9 cellular contexts compared by ENCODE assay signal in genomic region chr11:73931039-73931645, GRCh38. TPM values are rescaled to one million over a fixed set of nuclear protein-coding genes. Genes with fewer than 3 reads are reported as not detected.
DNase-seq lines count a peak whose midpoint lies in the region; ATAC-seq and TF ChIP-seq lines count a peak whose summit lies in the region.
"Had no signal": no experiment of that assay in that cellular context is flagged by ENCODE, and none has a peak within 500 bp of the region (broad histone marks: within the 10 kb centered on the region; RNA-seq: fewer than 3 reads in every experiment).

No MANE protein-coding gene starts in this region.

- in situ Hi-C loops in transverse colon (cut with MboI; ENCODE audit: low pct_ligation_motif_present in 1 of 4, low pct_unique_long_range_greater_than_20kb in 1 of 4, low sequenced_read_pairs in 3 of 4) = no loop called here

- POLR2A ChIA-PET in HEK293 (lab: Yijun Ruan, JAX) = interaction anchor here (1.4 kb wide), 1 partner anchor 170 kb away, joined by 5 read pairs; the partner anchor contains the start of gene RAB6A

- H3K27me3 ChIP-seq in uterus (no peaks in the 10 kb centered on the region), transverse colon (no peaks in the 10 kb centered on the region)

- H3K36me3 Mint-ChIP-seq in Calu3 (ENCODE audit: insufficient read depth, unreplicated experiment) = peaks cover 36% of the 10 kb centered on the region
- peaks cover 65% of the 10 kb centered on the region for H3K36me3 Mint-ChIP-seq in brain
- peaks cover 51 to 56% of the 10 kb centered on the region in 2 donors for H3K36me3 Mint-ChIP-seq in CD14-positive monocyte

- TF ChIP-seq POLR2A in uterus (IDR thresholded peaks at IDR 0.05) = no peak
- no peak for TF ChIP-seq POLR2A in transverse colon (IDR thresholded peaks at IDR 0.05)

- TF ChIP-seq CTCF in Calu3 (IDR thresholded peaks at IDR 0.05; ENCODE audit: unreplicated experiment) (peak; percentile 27), HEK293 (tag by site-specific recombination; IDR thresholded peaks at IDR 0.05) (no peak), brain (conservative IDR thresholded peaks at IDR 0.05) (peak; percentile 50 to 67), uterus (IDR thresholded peaks at IDR 0.05) (peak in 1 of 4 experiments; percentile 12), transverse colon (IDR thresholded peaks at IDR 0.05) (peak in 1 of 5 experiments; percentile 20), CD14-positive monocyte (IDR thresholded peaks at IDR 0.05) (no peak)

- DNase-seq in Calu3 (peak; percentile 42), NCI-H526 (lab: John Stamatoyannopoulos, UW) (peak; percentile 16 to 76), left colon (no peak), uterus (no peak), transverse colon (no peak), CD14-positive monocyte (ENCODE audit: low spot score) (no peak)

- TF ChIP-seq EP300 in transverse colon (IDR thresholded peaks at IDR 0.05; ENCODE audit: low read depth) = no peak

- H3K4me1 Mint-ChIP-seq in Calu3 (ENCODE audit: low read depth, unreplicated experiment) (no peaks in the 10 kb centered on the region), brain (peaks cover 7% of the 10 kb centered on the region), CD14-positive monocyte (no peaks in the 10 kb centered on the region)

- ATAC-seq in left colon = peak; percentile 71

- H3K36me3 ChIP-seq in HEK293 (ENCODE audit: control insufficient read depth in 2 of 2, insufficient read depth in 1 of 2, low read length in 2 of 2) (peaks cover 4 to 54% of the 10 kb centered on the region in 2 experiments; a peak in 2 of 3 replicates), uterus (no peaks in the 10 kb centered on the region), transverse colon (peaks cover 0 to 16% (median 8%) of the 10 kb centered on the region in 4 donors)

- H3K4me1 ChIP-seq in HEK293 (ENCODE audit: control insufficient read depth, insufficient read depth, low read length) (no peaks in the 10 kb centered on the region), uterus (no peaks in the 10 kb centered on the region), transverse colon (peaks cover 0 to 8% (median 0%) of the 10 kb centered on the region in 4 donors)

- H3K27ac Mint-ChIP-seq in Calu3 (ENCODE audit: unreplicated experiment) (no peak overlapping the region), brain (peak overlapping the region in 4 of 5 experiments; percentile 20 to 90 (median 58)), CD14-positive monocyte (no peak overlapping the region)

- H3K9me3 ChIP-seq in HEK293 (ENCODE audit: control insufficient read depth, insufficient read depth, low read depth, low read length) (no peaks in the 10 kb centered on the region), uterus (no peaks in the 10 kb centered on the region), transverse colon (no peaks in the 10 kb centered on the region)

- intact Hi-C loops in Calu3 (cut with micrococcal nuclease; ENCODE audit: unreplicated experiment) (loop anchor here (5.0 kb wide), 2 partner anchors 304 to 454 kb away; no protein-coding TSS in a partner anchor), left colon (cut with DNase I, micrococcal nuclease) (no loop called here), uterus (cut with DNase I; ENCODE audit: low total_unique reads) (no loop called here), transverse colon (cut with DNase I; ENCODE audit: low total_unique reads) (no loop called here), CD14-positive monocyte (cut with micrococcal nuclease) (no loop called here)

- CTCF ChIA-PET in Calu3 (lab: Charles Lee) (interaction anchor here (0.8 to 1.3 kb wide), 14 partner anchors 13 to 580 kb away, joined by 3 to 12 read pairs (median 4); partner anchors contain the start of genes DNAJB13 and RAB6A), HEK293 (lab: Yijun Ruan, JAX) (interaction anchor here (0.6 to 1.9 kb wide), 16 partner anchors 10 to 1450 kb away, joined by 3 to 18 read pairs (median 4); partner anchors contain the start of gene RAB6A)

- H3K4me3 Mint-ChIP-seq in Calu3 (ENCODE audit: low read depth, unreplicated experiment) (no peak overlapping the region), brain (no peak overlapping the region), CD14-positive monocyte (no peak overlapping the region)

- H3K9me3 Mint-ChIP-seq in Calu3 (ENCODE audit: low read depth, unreplicated experiment) (no peaks in the 10 kb centered on the region), brain (no peaks in the 10 kb centered on the region), CD14-positive monocyte (no peaks in the 10 kb centered on the region)

- WGBS in transverse colon (ENCODE audit: low coverage in 1 of 2), 2 donors = 69 to 89% methylated on average over 5 to 7 of the region's 7 CpGs

- BruUV-seq in Calu3 (replicated peaks; lab: Mats Ljungman, UMichigan) = no TSS peak

- H3K27me3 Mint-ChIP-seq in Calu3 (ENCODE audit: unreplicated experiment) (no peaks in the 10 kb centered on the region), brain (no peaks in the 10 kb centered on the region), CD14-positive monocyte (ENCODE audit: low read depth in 3 of 3) (no peaks in the 10 kb centered on the region)

- H3K4me3 ChIP-seq in HEK293 (ENCODE audit: low read depth, low read length) (no peak overlapping the region), uterus (no peak overlapping the region), transverse colon (no peak overlapping the region)
- H3K4me3 ChIP-seq: skin epidermis had no signal

- H3K27ac ChIP-seq in HEK293 (ENCODE audit: extremely low read depth, low read depth, low read length) (no peak overlapping the region), uterus (no peak overlapping the region), transverse colon (no peak overlapping the region)
- H3K27ac ChIP-seq: skin epidermis had no signal

TF ChIP-seq in HEK293, 187 proteins besides CTCF, POLR2A, EP300 and RAD21:
- TF ChIP-seq ZNF670 (tag by site-specific recombination; IDR thresholded peaks at IDR 0.05; ENCODE audit: low read depth) (no peak), HOXA7 (CRISPR knock-in tag; IDR thresholded peaks at IDR 0.05; ENCODE audit: borderline replicate concordance) (no peak), ZNF747 (tag by site-specific recombination; IDR thresholded peaks at IDR 0.05) (no peak), ZNF654 (tag by site-specific recombination; IDR thresholded peaks at IDR 0.05; ENCODE audit: low read depth) (peak; percentile 85), GFI1B (tag by site-specific recombination; IDR thresholded peaks at IDR 0.05) (no peak), ZNF202 (tag by site-specific recombination; IDR thresholded peaks at IDR 0.05; ENCODE audit: borderline replicate concordance) (no peak), ZNF76 (tag by site-specific recombination; IDR thresholded peaks at IDR 0.05; ENCODE audit: borderline replicate concordance, low read depth) (peak; percentile 45; the same call in 1 of the 2 replicates), ZNF157 (tag by site-specific recombination; IDR thresholded peaks at IDR 0.05) (no peak), ZNF560 (tag by site-specific recombination; IDR thresholded peaks at IDR 0.05; ENCODE audit: borderline replicate concordance) (no peak), ZBTB8A (tag by site-specific recombination; IDR thresholded peaks at IDR 0.05) (no peak), ZNF843 (tag by site-specific recombination; IDR thresholded peaks at IDR 0.05) (no peak)
- TF ChIP-seq, protein P1, sequence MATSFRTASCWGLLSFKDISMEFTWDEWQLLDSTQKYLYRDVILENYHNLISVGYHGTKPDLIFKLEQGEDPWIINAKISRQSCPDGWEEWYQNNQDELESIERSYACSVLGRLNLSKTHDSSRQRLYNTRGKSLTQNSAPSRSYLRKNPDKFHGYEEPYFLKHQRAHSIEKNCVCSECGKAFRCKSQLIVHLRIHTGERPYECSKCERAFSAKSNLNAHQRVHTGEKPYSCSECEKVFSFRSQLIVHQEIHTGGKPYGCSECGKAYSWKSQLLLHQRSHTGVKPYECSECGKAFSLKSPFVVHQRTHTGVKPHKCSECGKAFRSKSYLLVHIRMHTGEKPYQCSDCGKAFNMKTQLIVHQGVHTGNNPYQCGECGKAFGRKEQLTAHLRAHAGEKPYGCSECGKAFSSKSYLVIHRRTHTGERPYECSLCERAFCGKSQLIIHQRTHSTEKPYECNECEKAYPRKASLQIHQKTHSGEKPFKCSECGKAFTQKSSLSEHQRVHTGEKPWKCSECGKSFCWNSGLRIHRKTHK (tag by site-specific recombination; IDR thresholded peaks at IDR 0.05) = no peak

RNA-seq across cellular contexts. Expression of gene DNAJB13, which starts 19.7 kb away (rescaled TPM):
- total RNA-seq in Calu3 (2022) (0.50 and 1.1 TPM in 2 replicates), left colon (not detected), uterus (1 to 10 TPM in 3 of 4 donors, not detected in 1; 1.9 to 9.1 (median 4.6) TPM), transverse colon (not detected)
- polyA plus RNA-seq in brain (ENCODE audit: insufficient read depth, low read depth, low replicate concordance) (0.36 TPM), CD14-positive monocyte (not detected)

RNA-seq across cellular contexts. Expression of gene UCP2, which starts 51.5 kb away (rescaled TPM):
- total RNA-seq in Calu3 (2022) (14.7 and 16.6 TPM in 2 replicates), left colon (10 to 100 TPM; 33.9 to 46.7 TPM), uterus (10 to 100 TPM in 3 of 4 donors, not detected in 1; 10.8 to 64.7 (median 33.7) TPM), transverse colon (10 to 100 TPM; 36.7 to 57.6 (median 39.6) TPM)
- polyA plus RNA-seq in brain (ENCODE audit: insufficient read depth, low read depth, low replicate concordance) (461 TPM), CD14-positive monocyte (100 to 1,000 TPM; 649 to 665 TPM)

RNA-seq across cellular contexts. Expression of gene PAAF1, which starts 54.3 kb away (rescaled TPM):
- total RNA-seq in Calu3 (2022) (23.0 and 24.4 TPM in 2 replicates), left colon (10 to 100 TPM; 11.4 to 12.2 TPM), uterus (10 to 100 TPM in 2 of 4 donors, 1 to 10 TPM in 1, under 1 TPM in 1; 0.59 to 20.8 (median 9.0) TPM), transverse colon (10 to 100 TPM in 2 of 4 donors, 1 to 10 TPM in 1, under 1 TPM in 1; 0.37 to 10.5 (median 6.4) TPM)
- polyA plus RNA-seq in brain (ENCODE audit: insufficient read depth, low read depth, low replicate concordance) (56.6 TPM), CD14-positive monocyte (10 to 100 TPM; 12.9 to 13.7 TPM)

RNA-seq across cellular contexts. Expression of gene COA4, which starts 54.5 kb away (rescaled TPM):
- total RNA-seq in Calu3 (2022) (82.5 and 93.0 TPM in 2 replicates), left colon (10 to 100 TPM; 55.9 to 72.5 TPM), uterus (100 to 1,000 TPM in 2 of 4 donors, 10 to 100 TPM in 2; 28.1 to 147 (median 84.8) TPM), transverse colon (10 to 100 TPM; 26.3 to 92.8 (median 74.4) TPM)
- polyA plus RNA-seq in brain (ENCODE audit: insufficient read depth, low read depth, low replicate concordance) (68.0 TPM), CD14-positive monocyte (10 to 100 TPM; 53.4 to 57.7 TPM)

Comparison
In these comparisons a context has a peak if more than half of its experiments do, and no peak if none do; other contexts are left out.
1. DNase-seq: peak in Calu3 (single experiment) and NCI-H526 (2 of 2); none in left colon (0 of 2), uterus (0 of 2), transverse colon (single experiment) and CD14-positive monocyte (single experiment).
2. H3K27ac Mint-ChIP-seq: peak in brain (4 of 5); none in Calu3 (single experiment) and CD14-positive monocyte (0 of 7).
3. CTCF ChIP-seq: peak in Calu3 (single experiment) and brain (2 of 2); none in HEK293 (single experiment) and CD14-positive monocyte (single experiment).